Comparison of ENCODE assay signal across 8 cellular contexts in genomic region chr14:63672417-63673180, GRCh38. TPM values are rescaled to one million over a fixed set of nuclear protein-coding genes. Genes with fewer than 3 reads are reported as not detected.
DNase-seq lines count a peak whose midpoint lies in the region; ATAC-seq, FAIRE-seq and TF ChIP-seq lines count a peak whose summit lies in the region.

No MANE protein-coding gene starts in this region.

- peaks cover 10% of the 10 kb centered on the region for H3K4me1 ChIP-seq in PC-3 (ENCODE audit: insufficient read depth, low read length)
- H3K4me1 ChIP-seq in pancreas = peaks cover 20 to 30% (median 22%) of the 10 kb centered on the region in 3 donors
- no peaks in the 10 kb centered on the region for H3K4me1 ChIP-seq in BE2C
- H3K4me1 ChIP-seq in heart left ventricle = no peaks in the 10 kb centered on the region

- H3F3A ChIP-seq in PC-3 (ENCODE audit: low read length, unreplicated experiment) = no peaks in the 10 kb centered on the region

- TF ChIP-seq POLR2A in heart left ventricle (IDR thresholded peaks at IDR 0.05) = no peak

- peak; percentile 73 for ATAC-seq in HG02798 (IDR thresholded peaks at IDR 0.05; ENCODE audit: poor library complexity, unreplicated experiment)
- peak; percentile 20; the same call in 1 of the 2 replicates for ATAC-seq in PC-3
- ATAC-seq in pancreas = peak; percentile 61 to 77 (median 66)
- no peak for ATAC-seq in heart left ventricle

- no peaks in the 10 kb centered on the region for H3K79me2 ChIP-seq in PC-3 (ENCODE audit: low read length)

- DNase-seq in NCI-H1417 (lab: John Stamatoyannopoulos, UW) (peak in 2 of 3 experiments; percentile 11 to 55), NCI-H1417 treated with DMSO at 0.1 percent for 48 hours (lab: John Stamatoyannopoulos, UW) (no peak), PC-3 (no peak), pancreas (peak in 2 of 6 donors; percentile 40 to 46), BE2C (no peak), heart left ventricle (no peak)
- DNase-seq in effector CD4-positive, alpha-beta T cell = no peak

- WGBS in pancreas, 2 donors = 19 to 27% methylated on average over 7 of the region's 7 CpGs
- WGBS in heart left ventricle, 4 donors = 85 to 90% (median 88%) methylated on average over 7 of the region's 7 CpGs

- TF ChIP-seq CTCF in PC-3 (conservative IDR thresholded peaks at IDR 0.05; ENCODE audit: low read depth, low read length) (no peak), pancreas (IDR thresholded peaks at IDR 0.05) (no peak), BE2C (IDR thresholded peaks at IDR 0.05; ENCODE audit: low read depth, low read length) (no peak), heart left ventricle (IDR thresholded peaks at IDR 0.05) (no peak)

- H3K4me2 ChIP-seq in PC-3 (ENCODE audit: low read length) = no peak overlapping the region

- H3K9me3 ChIP-seq in PC-3 (ENCODE audit: low read length) (no peaks in the 10 kb centered on the region), pancreas (no peaks in the 10 kb centered on the region), BE2C (no peaks in the 10 kb centered on the region), heart left ventricle (no peaks in the 10 kb centered on the region)

- H3K36me3 ChIP-seq in PC-3 (ENCODE audit: low read depth, low read length) (no peaks in the 10 kb centered on the region), pancreas (no peaks in the 10 kb centered on the region), BE2C (no peaks in the 10 kb centered on the region), heart left ventricle (peaks cover 0 to 16% (median 6%) of the 10 kb centered on the region in 9 donors)

- CTCF ChIA-PET in PC-3 (lab: Charles Lee) = no interaction called here

- H3K4me3 ChIP-seq in PC-3 (ENCODE audit: low read length) (no peak overlapping the region), pancreas (no peak overlapping the region), BE2C (ENCODE audit: low read depth, low read length) (no peak overlapping the region), heart left ventricle (no peak overlapping the region)

- POLR2A ChIA-PET in PC-3 (lab: Charles Lee; ENCODE audit: unreplicated experiment) = no interaction called here

- intact Hi-C loops in PC-3 (cut with micrococcal nuclease) = no loop called here
- intact Hi-C loops in pancreas (cut with DNase I) = no loop called here
- intact Hi-C loops in heart left ventricle (cut with DNase I) = no loop called here

- H3K27ac ChIP-seq in PC-3 (ENCODE audit: low read length) = no peak overlapping the region
- H3K27ac ChIP-seq in pancreas = peak overlapping the region; percentile 17 to 64 (median 34)
- no peak overlapping the region for H3K27ac ChIP-seq in heart left ventricle

- no peak overlapping the region for H2AFZ ChIP-seq in PC-3 (ENCODE audit: low read length)

- no peak overlapping the region for H3K9ac ChIP-seq in PC-3 (ENCODE audit: low read length)

- BruUV-seq in PC-3 (replicated peaks; lab: Mats Ljungman, UMichigan) = no TSS peak

- no peaks in the 10 kb centered on the region for H3K9me2 ChIP-seq in PC-3 (replicated peaks; ENCODE audit: low read length)

- FAIRE-seq in pancreas (lab: Jason Lieb, UNC) = no peak

- no peaks in the 10 kb centered on the region for H4K20me1 ChIP-seq in PC-3 (ENCODE audit: low read length)

- H3K27me3 ChIP-seq in PC-3 (ENCODE audit: low read length) (no peaks in the 10 kb centered on the region), pancreas (no peaks in the 10 kb centered on the region), BE2C (no peaks in the 10 kb centered on the region), heart left ventricle (no peaks in the 10 kb centered on the region)

RNA-seq across cellular contexts. Expression of gene WDR89, which starts 30.9 kb away (rescaled TPM):
- total RNA-seq in PC-3 (2014; rRNA removed) (12.1 and 19.0 TPM in 2 replicates), pancreas (10 to 100 TPM in 1 of 6 donors, 1 to 10 TPM in 5; 4.3 to 11.0 (median 7.6) TPM), heart left ventricle (1 to 10 TPM; 3.3 to 7.6 (median 6.3) TPM)
- polyA plus RNA-seq in pancreas (1 to 10 TPM; 4.0 to 6.6 TPM), heart left ventricle (1 to 10 TPM; 3.1 to 6.4 TPM)
- polyA plus RNA-seq in BE2C (2012; ENCODE audit: insufficient read depth, insufficient read length, low read depth) = 24.6 TPM

RNA-seq across cellular contexts. Expression of gene SGPP1, which starts 55.3 kb away (rescaled TPM):
- total RNA-seq in PC-3 (2014; rRNA removed) = 15.9 and 19.3 TPM in 2 replicates
- total RNA-seq in pancreas = 10 to 100 TPM in 5 of 6 donors, 1 to 10 TPM in 1; 8.9 to 14.3 (median 11.4) TPM
- polyA plus RNA-seq in pancreas = 10 to 100 TPM in 1 of 2 donors, 1 to 10 TPM in 1; 5.7 to 10.7 TPM
- polyA plus RNA-seq in BE2C (2012; ENCODE audit: insufficient read depth, insufficient read length, low read depth) = 7.9 TPM
- total RNA-seq in heart left ventricle = 1 to 10 TPM; 4.3 to 9.2 (median 5.1) TPM
- polyA plus RNA-seq in heart left ventricle = 1 to 10 TPM; 4.0 to 6.2 TPM

Comparison
In these comparisons a context has a peak if more than half of its experiments do, and no peak if none do; other contexts are left out.
1. DNase-seq: peak in NCI-H1417 (2 of 3); none in NCI-H1417 treated with DMSO at 0.1 percent for 48 hours (single experiment), PC-3 (single experiment), BE2C (single experiment), effector CD4-positive, alpha-beta T cell (single experiment) and heart left ventricle (0 of 5).
2. ATAC-seq: peak in HG02798 (single experiment), PC-3 (single experiment) and pancreas (4 of 4); none in heart left ventricle (0 of 4).
3. H3K27ac ChIP-seq: peak in pancreas (4 of 4); none in PC-3 (single experiment) and heart left ventricle (0 of 12).